ENCODE assay signal across 13 cellular contexts in genomic region chr10:125067764-125068163, GRCh38.
"Had no signal": no experiment of that assay in that cellular context is flagged by ENCODE, and none has a peak within 500 bp of the region (broad histone marks: within the 10 kb centered on the region; RNA-seq: fewer than 3 reads in every experiment).

No MANE protein-coding gene starts in this region.

- DNase-seq: activated CD4-positive, alpha-beta T cell treated with anti-CD3 and anti-CD28 coated beads, Interleukin-2, amount 50 U/mL, for 4 hours; activated naive CD8-positive, alpha-beta T cell treated with anti-CD3 and anti-CD28 coated beads for 36 hours; activated T-cell treated with anti-CD3 and anti-CD28 coated beads for 4 hours; amygdala; caudate nucleus; retina; stimulated activated naive B cell treated with anti-CD40 and anti-IgM and Interleukin-4, amounts not matched to agents 10 μg/mL and 1 μg/mL and 100 μg/mL, for 72 hours; uterus had no signal

- H3K27me3 ChIP-seq: body of pancreas, dorsolateral prefrontal cortex, hepatocyte, uterus had no signal

- H3K4me2 ChIP-seq: hepatocyte had no signal

- H3K36me3 ChIP-seq: thoracic aorta, uterus had no signal

- H3K9me3 ChIP-seq: body of pancreas, thoracic aorta, uterus had no signal

- ATAC-seq: body of pancreas; stimulated activated naive B cell treated with anti-CD40 and anti-IgM and Interleukin-4, amounts not matched to agents 10 μg/mL and 1 μg/mL and 100 μg/mL, for 72 hours had no signal

- H3K4me3 ChIP-seq: body of pancreas, hepatocyte, thoracic aorta, uterus had no signal

- H3K9me3 Mint-ChIP-seq: activated naive CD8-positive, alpha-beta T cell treated with anti-CD3 and anti-CD28 coated beads for 36 hours; stimulated activated naive B cell treated with anti-CD40 and anti-IgM and Interleukin-4, amounts not matched to agents 10 μg/mL and 1 μg/mL and 100 μg/mL, for 72 hours; T-helper 1 cell treated with Interleukin-12 subunit alpha and Interleukin-12 subunit beta and Interleukin-4 antibody, amounts not matched to agents 30 μg/mL and 1 μg/mL, for 36 hours had no signal

- H2AFZ ChIP-seq: hepatocyte had no signal

- H3K4me3 Mint-ChIP-seq: activated naive CD8-positive, alpha-beta T cell treated with anti-CD3 and anti-CD28 coated beads for 36 hours; stimulated activated naive B cell treated with anti-CD40 and anti-IgM and Interleukin-4, amounts not matched to agents 10 μg/mL and 1 μg/mL and 100 μg/mL, for 72 hours; T-helper 1 cell treated with Interleukin-12 subunit alpha and Interleukin-12 subunit beta and Interleukin-4 antibody, amounts not matched to agents 30 μg/mL and 1 μg/mL, for 36 hours had no signal

- H3K27ac Mint-ChIP-seq: activated naive CD8-positive, alpha-beta T cell treated with anti-CD3 and anti-CD28 coated beads for 36 hours; stimulated activated naive B cell treated with anti-CD40 and anti-IgM and Interleukin-4, amounts not matched to agents 10 μg/mL and 1 μg/mL and 100 μg/mL, for 72 hours; T-helper 1 cell treated with Interleukin-12 subunit alpha and Interleukin-12 subunit beta and Interleukin-4 antibody, amounts not matched to agents 30 μg/mL and 1 μg/mL, for 36 hours had no signal

- H3K27ac ChIP-seq: dorsolateral prefrontal cortex, hepatocyte, thoracic aorta had no signal

- H3K36me3 Mint-ChIP-seq: activated naive CD8-positive, alpha-beta T cell treated with anti-CD3 and anti-CD28 coated beads for 36 hours; stimulated activated naive B cell treated with anti-CD40 and anti-IgM and Interleukin-4, amounts not matched to agents 10 μg/mL and 1 μg/mL and 100 μg/mL, for 72 hours had no signal
